Comparison of ENCODE assay signal across 20 cellular contexts in genomic region chr6:130371921-130372320, GRCh38. TPM values are rescaled to one million over a fixed set of nuclear protein-coding genes. Genes with fewer than 3 reads are reported as not detected.
A peak's percentile ranks its signal among the peaks of the same experiment; 100 is the strongest.
DNase-seq lines count a peak whose midpoint lies in the region; ATAC-seq and TF ChIP-seq lines count a peak whose summit lies in the region.
"Had no signal": no experiment of that assay in that cellular context is flagged by ENCODE, and none has a peak within 500 bp of the region (broad histone marks: within the 10 kb centered on the region; RNA-seq: fewer than 3 reads in every experiment).

No MANE protein-coding gene starts in this region.

- no peaks in the 10 kb centered on the region for H4K20me1 ChIP-seq in fibroblast of lung (ENCODE audit: control insufficient read depth, extremely low read depth, insufficient read depth, low read length)

- CTCF ChIA-PET in AG04450 (lab: Charles Lee), result no interaction called here

- intact Hi-C loops in mucosa of descending colon (cut with DNase I, micrococcal nuclease), result no loop called here

- peak overlapping the region; percentile 43 for H3K27ac ChIP-seq in AG04450 (ENCODE audit: low read depth, low read length)
- peak overlapping the region; percentile 30 for H3K27ac ChIP-seq in fibroblast of lung (ENCODE audit: insufficient read depth, low read length)
- H3K27ac ChIP-seq: 22Rv1, KMS-11 had no signal

- H3K27me3 ChIP-seq in AG04450 (ENCODE audit: control insufficient read depth, insufficient read depth, low read length) (no peaks in the 10 kb centered on the region), fibroblast of lung (ENCODE audit: control insufficient read depth, insufficient read depth, low read length) (no peaks in the 10 kb centered on the region), H7 (ENCODE audit: control insufficient read depth, insufficient read depth, low read length) (peaks cover 6% of the 10 kb centered on the region; the same call in 1 of the 2 replicates)

- DNase-seq in AG04450 (ENCODE audit: low read depth, low spot score) (no peak), fibroblast of lung (ENCODE audit: low read depth in 2 of 2) (no peak), mucosa of descending colon (no peak), DMS 273 treated with DMSO at 0.1 percent for 48 hours (lab: John Stamatoyannopoulos, UW) (no peak), H7 (no peak)
- DNase-seq in effector CD8-positive, alpha-beta T cell (lab: John Stamatoyannopoulos, UW), result no peak
- DNase-seq: BE2C; Calu3; CD4-positive, alpha-beta T cell; DMS79; MG63; NCI-H1105; NCI-H1694; Right ventricle myocardium superior had no signal

- H3K9me3 ChIP-seq in AG04450 (ENCODE audit: control insufficient read depth, insufficient read depth, low read length) (no peaks in the 10 kb centered on the region), fibroblast of lung (ENCODE audit: control insufficient read depth, insufficient read depth, low read depth, low read length) (no peaks in the 10 kb centered on the region), mucosa of descending colon (no peaks in the 10 kb centered on the region)
- H3K9me3 ChIP-seq: BE2C, MG63 had no signal

- TF ChIP-seq CTCF in AG04450 (IDR thresholded peaks at IDR 0.05; ENCODE audit: low read depth, low read length) (no peak), fibroblast of lung (conservative IDR thresholded peaks at IDR 0.05 in 1 of 2, IDR thresholded peaks at IDR 0.05 in 1 of 2; ENCODE audit: low read depth in 1 of 2, low read length in 2 of 2) (no peak), mucosa of descending colon (IDR thresholded peaks at IDR 0.05) (no peak)

- H3K4me1 ChIP-seq in fibroblast of lung (ENCODE audit: control insufficient read depth, extremely low read depth, insufficient read depth, low read length) (peaks cover 11% of the 10 kb centered on the region), mucosa of descending colon (ENCODE audit: low read depth) (peaks cover 1% of the 10 kb centered on the region)
- H3K4me1 ChIP-seq: BE2C had no signal

- ATAC-seq in SK-N-SH treated with all-trans-retinoic acid at 6 μM for 48 hours (peak; percentile 45), mucosa of descending colon (peak; percentile 61), GM21447 (IDR thresholded peaks at IDR 0.05; ENCODE audit: unreplicated experiment) (no peak)
- ATAC-seq: HepG2, Panc1 had no signal

- POLR2A ChIA-PET in AG04450 (lab: Yijun Ruan, JAX), result no interaction called here

- H3K9ac ChIP-seq in fibroblast of lung (ENCODE audit: insufficient read depth, low read length), result no peak overlapping the region
- H3K9ac ChIP-seq: KMS-11 had no signal

- H3K36me3 ChIP-seq in fibroblast of lung (ENCODE audit: control insufficient read depth, insufficient read depth, low read length) (no peaks in the 10 kb centered on the region), mucosa of descending colon (ENCODE audit: low read depth) (no peaks in the 10 kb centered on the region), H7 (replicated peaks; ENCODE audit: control insufficient read depth, insufficient read depth, low read length) (no peaks in the 10 kb centered on the region)
- H3K36me3 ChIP-seq: BE2C, MG63 had no signal

- peaks cover 93% of the 10 kb centered on the region for H3K79me2 ChIP-seq in fibroblast of lung (ENCODE audit: control insufficient read depth, insufficient read depth, low read length)

- no peak overlapping the region for H2AFZ ChIP-seq in fibroblast of lung (ENCODE audit: low read length)

- no peak overlapping the region for H3K4me3 ChIP-seq in AG04450 (ENCODE audit: low read depth, low read length)
- no peak overlapping the region for H3K4me3 ChIP-seq in fibroblast of lung (replicated peaks in 1 of 4; ENCODE audit: control extremely low read depth in 1 of 4, insufficient read depth in 1 of 4, low read depth in 3 of 4, low read length in 4 of 4)
- H3K4me3 ChIP-seq in mucosa of descending colon, result no peak overlapping the region
- no peak overlapping the region for H3K4me3 ChIP-seq in H7 (ENCODE audit: insufficient read depth, low read depth, low read length)
- H3K4me3 ChIP-seq: MG63 had no signal

- peak overlapping the region; percentile 28 for H3K4me2 ChIP-seq in fibroblast of lung (ENCODE audit: extremely low read depth, insufficient read depth, low read length)
- H3K4me2 ChIP-seq: KMS-11 had no signal

TF ChIP-seq in SK-N-SH treated with all-trans-retinoic acid at 6 μM for 48 hours, 23 proteins besides CTCF, POLR2A, EP300 and RAD21:
- TF ChIP-seq ZNF70 (CRISPR knock-in tag; IDR thresholded peaks at IDR 0.05), result no peak
- TF ChIP-seq GLIS3 (CRISPR knock-in tag; IDR thresholded peaks at IDR 0.05), result no peak
- no peak for TF ChIP-seq POU6F1 (CRISPR knock-in tag; IDR thresholded peaks at IDR 0.05; ENCODE audit: borderline replicate concordance, low read depth)
- no peak for TF ChIP-seq ISL1 (CRISPR knock-in tag; IDR thresholded peaks at IDR 0.05)
- TF ChIP-seq TCF4 (CRISPR knock-in tag; IDR thresholded peaks at IDR 0.05; ENCODE audit: borderline replicate concordance), result no peak
- no peak for TF ChIP-seq CREB5 (CRISPR knock-in tag; IDR thresholded peaks at IDR 0.05; ENCODE audit: low read depth)
- no peak for TF ChIP-seq ARNTL (CRISPR knock-in tag; IDR thresholded peaks at IDR 0.05; ENCODE audit: borderline replicate concordance, low read depth)
- TF ChIP-seq PPARA (CRISPR knock-in tag; IDR thresholded peaks at IDR 0.05; ENCODE audit: borderline replicate concordance), result no peak
- TF ChIP-seq BACH2 (CRISPR knock-in tag; IDR thresholded peaks at IDR 0.05; ENCODE audit: borderline replicate concordance), result no peak
- no peak for TF ChIP-seq SNAI2 (CRISPR knock-in tag; IDR thresholded peaks at IDR 0.05)
- no peak for TF ChIP-seq ZFP30 (CRISPR knock-in tag; IDR thresholded peaks at IDR 0.05)
- no peak for TF ChIP-seq ZNF8 (CRISPR knock-in tag; IDR thresholded peaks at IDR 0.05)
- TF ChIP-seq, protein P1, sequence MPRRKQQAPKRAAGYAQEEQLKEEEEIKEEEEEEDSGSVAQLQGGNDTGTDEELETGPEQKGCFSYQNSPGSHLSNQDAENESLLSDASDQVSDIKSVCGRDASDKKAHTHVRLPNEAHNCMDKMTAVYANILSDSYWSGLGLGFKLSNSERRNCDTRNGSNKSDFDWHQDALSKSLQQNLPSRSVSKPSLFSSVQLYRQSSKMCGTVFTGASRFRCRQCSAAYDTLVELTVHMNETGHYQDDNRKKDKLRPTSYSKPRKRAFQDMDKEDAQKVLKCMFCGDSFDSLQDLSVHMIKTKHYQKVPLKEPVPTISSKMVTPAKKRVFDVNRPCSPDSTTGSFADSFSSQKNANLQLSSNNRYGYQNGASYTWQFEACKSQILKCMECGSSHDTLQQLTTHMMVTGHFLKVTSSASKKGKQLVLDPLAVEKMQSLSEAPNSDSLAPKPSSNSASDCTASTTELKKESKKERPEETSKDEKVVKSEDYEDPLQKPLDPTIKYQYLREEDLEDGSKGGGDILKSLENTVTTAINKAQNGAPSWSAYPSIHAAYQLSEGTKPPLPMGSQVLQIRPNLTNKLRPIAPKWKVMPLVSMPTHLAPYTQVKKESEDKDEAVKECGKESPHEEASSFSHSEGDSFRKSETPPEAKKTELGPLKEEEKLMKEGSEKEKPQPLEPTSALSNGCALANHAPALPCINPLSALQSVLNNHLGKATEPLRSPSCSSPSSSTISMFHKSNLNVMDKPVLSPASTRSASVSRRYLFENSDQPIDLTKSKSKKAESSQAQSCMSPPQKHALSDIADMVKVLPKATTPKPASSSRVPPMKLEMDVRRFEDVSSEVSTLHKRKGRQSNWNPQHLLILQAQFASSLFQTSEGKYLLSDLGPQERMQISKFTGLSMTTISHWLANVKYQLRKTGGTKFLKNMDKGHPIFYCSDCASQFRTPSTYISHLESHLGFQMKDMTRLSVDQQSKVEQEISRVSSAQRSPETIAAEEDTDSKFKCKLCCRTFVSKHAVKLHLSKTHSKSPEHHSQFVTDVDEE (CRISPR knock-in tag; IDR thresholded peaks at IDR 0.05), result no peak

RNA-seq across cellular contexts. Expression of gene TMEM200A, which starts 6.1 kb away (rescaled TPM):
- polyA plus RNA-seq in AG04450 (2011; rRNA removed), result 29.0 and 34.5 TPM in 2 replicates
- polyA minus RNA-seq in AG04450 (2011; rRNA and poly(A)+ RNA removed), result 22.8 and 31.1 TPM in 2 replicates
- total RNA-seq in fibroblast of lung, result 44.2 and 51.7 TPM in 2 replicates
- 50.2 and 70.5 TPM in 2 replicates for polyA plus RNA-seq in fibroblast of lung
- polyA plus RNA-seq in fibroblast of lung (2012), result 40.6 and 62.4 TPM in 2 replicates
- 17.3 and 41.2 TPM in 2 replicates for polyA minus RNA-seq in fibroblast of lung (ENCODE audit: low replicate concordance)
- 10 to 100 TPM in 1 of 3 donors, 1 to 10 TPM in 2; 8.1 to 60.4 (median 8.6) TPM for total RNA-seq in mucosa of descending colon
- total RNA-seq in H7 (2014; rRNA removed; shearing (Covaris generic)), result 2.8 and 4.2 TPM in 2 replicates
- total RNA-seq: Calu3, HepG2, Right ventricle myocardium superior had no signal
